In genomic region chr2:101737478-101738240, GRCh38 we compare ENCODE assay signal across 12 cellular contexts. TPM values are rescaled to one million over a fixed set of nuclear protein-coding genes. Genes with fewer than 3 reads are reported as not detected.
DNase-seq lines count a peak whose midpoint lies in the region; ATAC-seq, FAIRE-seq and TF ChIP-seq lines count a peak whose summit lies in the region.
"Had no signal": no experiment of that assay in that cellular context is flagged by ENCODE, and none has a peak within 500 bp of the region (broad histone marks: within the 10 kb centered on the region; RNA-seq: fewer than 3 reads in every experiment).

No MANE protein-coding gene starts in this region.

- no peak overlapping the region for H3K4me3 Mint-ChIP-seq in activated naive CD4-positive, alpha-beta T cell treated with anti-CD3 and anti-CD28 coated beads, Interleukin-2, amount 10 ng/mL, durations not matched to agents 7 days and 5 days

- intact Hi-C loops in body of pancreas (cut with DNase I) (no loop called here), HepG2 (cut with micrococcal nuclease; ENCODE audit: unreplicated experiment) (no loop called here), lower lobe of right lung (cut with DNase I) (no loop called here)

- H3K9me3 Mint-ChIP-seq in activated naive CD4-positive, alpha-beta T cell treated with anti-CD3 and anti-CD28 coated beads, Interleukin-2, amount 50 U/mL, for 72 hours, result no peaks in the 10 kb centered on the region
- H3K9me3 Mint-ChIP-seq in activated naive CD4-positive, alpha-beta T cell treated with anti-CD3 and anti-CD28 coated beads, Interleukin-2, amount 10 ng/mL, durations not matched to agents 7 days and 5 days, result no peaks in the 10 kb centered on the region

- H3K4me2 ChIP-seq in HepG2 (ENCODE audit: low read depth, low read length), result no peak overlapping the region

- peaks cover 87% of the 10 kb centered on the region for H4K20me1 ChIP-seq in HepG2 (ENCODE audit: insufficient read depth, low read length)

- H3K9me3 ChIP-seq in body of pancreas, result no peaks in the 10 kb centered on the region
- H3K9me3 ChIP-seq in HepG2 (ENCODE audit: low read length), result no peaks in the 10 kb centered on the region
- no peaks in the 10 kb centered on the region for H3K9me3 ChIP-seq in lower lobe of right lung
- H3K9me3 ChIP-seq: prostate gland, SJSA1, vagina had no signal

- no peak overlapping the region for H3K9ac ChIP-seq in HepG2 (ENCODE audit: insufficient read depth, low read depth, low read length)

- H3K36me3 Mint-ChIP-seq in activated naive CD4-positive, alpha-beta T cell treated with anti-CD3 and anti-CD28 coated beads, Interleukin-2, amount 50 U/mL, for 72 hours, result no peaks in the 10 kb centered on the region
- H3K36me3 Mint-ChIP-seq in activated naive CD4-positive, alpha-beta T cell treated with anti-CD3 and anti-CD28 coated beads, Interleukin-2, amount 10 ng/mL, durations not matched to agents 7 days and 5 days, result peaks cover 3% of the 10 kb centered on the region

- TF ChIP-seq EP300 in HepG2 (IDR thresholded peaks at IDR 0.05; ENCODE audit: low read depth in 2 of 2, low read length in 2 of 2) (no peak), HepG2 (CRISPR knock-in tag; IDR thresholded peaks at IDR 0.05; ENCODE audit: borderline replicate concordance) (no peak)

- no peak overlapping the region for H2AFZ ChIP-seq in HepG2 (ENCODE audit: low read length)

- no peak for TF ChIP-seq RAD21 in HepG2 (CRISPR knock-in tag; IDR thresholded peaks at IDR 0.05)

- H3K4me3 ChIP-seq in body of pancreas (no peak overlapping the region), HepG2 (replicated peaks in 1 of 3; ENCODE audit: insufficient read depth in 1 of 3, low read depth in 2 of 3, low read length in 3 of 3) (no peak overlapping the region), lower lobe of right lung (no peak overlapping the region)
- H3K4me3 ChIP-seq: prostate gland, SJSA1, vagina had no signal

- no peak for TF ChIP-seq POLR2A in body of pancreas (IDR thresholded peaks at IDR 0.05)
- no peak for TF ChIP-seq POLR2A in HepG2 (IDR thresholded peaks at IDR 0.05; ENCODE audit: insufficient read depth in 1 of 2, low read depth in 2 of 2, low read length in 2 of 2)

- no peak for TF ChIP-seq CTCF in body of pancreas (IDR thresholded peaks at IDR 0.05)
- TF ChIP-seq CTCF in HepG2 (CRISPR knock-in tag; IDR thresholded peaks at IDR 0.05), result no peak
- TF ChIP-seq CTCF in lower lobe of right lung (IDR thresholded peaks at IDR 0.05), result no peak

- peak; percentile 2 to 9 for ATAC-seq in activated naive CD4-positive, alpha-beta T cell treated with anti-CD3 and anti-CD28 coated beads, Interleukin-2, amount 50 U/mL, for 72 hours
- peak; percentile 62 for ATAC-seq in body of pancreas
- no peak for ATAC-seq in HepG2
- no peak for ATAC-seq in lower lobe of right lung

- 44 to 52% methylated on average over 3 of the region's 3 CpGs for WGBS in body of pancreas, 2 donors
- WGBS in HepG2 (ENCODE audit: low lambda C conversion rate), result 84% methylated on average over 3 of the region's 3 CpGs

- no TSS peak for BruUV-seq in HepG2 (replicated peaks; lab: Mats Ljungman, UMichigan)

- H3K4me1 ChIP-seq in body of pancreas, result peaks cover 70% of the 10 kb centered on the region
- H3K4me1 ChIP-seq in HepG2 (ENCODE audit: insufficient read depth, low read length), result peaks cover 100% of the 10 kb centered on the region
- peaks cover 69% of the 10 kb centered on the region for H3K4me1 ChIP-seq in lower lobe of right lung

- FAIRE-seq in HepG2 (lab: Jason Lieb, UNC), result no peak

- POLR2A ChIA-PET in HepG2 (lab: Yijun Ruan, JAX), result no interaction called here

- H3K4me1 Mint-ChIP-seq in activated naive CD4-positive, alpha-beta T cell treated with anti-CD3 and anti-CD28 coated beads, Interleukin-2, amount 10 ng/mL, durations not matched to agents 7 days and 5 days, result peaks cover 71% of the 10 kb centered on the region

- H3K27me3 ChIP-seq in body of pancreas (no peaks in the 10 kb centered on the region), HepG2 (ENCODE audit: control insufficient read depth in 1 of 2, insufficient read depth in 2 of 2, low read length in 2 of 2) (no peaks in the 10 kb centered on the region), lower lobe of right lung (ENCODE audit: low read depth) (no peaks in the 10 kb centered on the region)
- H3K27me3 ChIP-seq: SJSA1, vagina had no signal

- H3K79me2 ChIP-seq in HepG2 (ENCODE audit: insufficient read depth, low read length), result peaks cover 96% of the 10 kb centered on the region

- no peaks in the 10 kb centered on the region for H3K27me3 Mint-ChIP-seq in activated naive CD4-positive, alpha-beta T cell treated with anti-CD3 and anti-CD28 coated beads, Interleukin-2, amount 10 ng/mL, durations not matched to agents 7 days and 5 days

- no peaks in the 10 kb centered on the region for H3K36me3 ChIP-seq in body of pancreas (replicated peaks in 1 of 2; ENCODE audit: insufficient read depth in 1 of 2, low read depth in 2 of 2)
- H3K36me3 ChIP-seq in HepG2 (replicated peaks in 1 of 2; ENCODE audit: control insufficient read depth in 1 of 2, insufficient read depth in 2 of 2, low read length in 2 of 2), result peaks cover 0 to 4% of the 10 kb centered on the region in 2 experiments; a peak in 1 of 5 replicates
- no peaks in the 10 kb centered on the region for H3K36me3 ChIP-seq in lower lobe of right lung
- H3K36me3 ChIP-seq: prostate gland, SJSA1, vagina had no signal

- peak overlapping the region; percentile 48 to 88 for H3K27ac Mint-ChIP-seq in activated naive CD4-positive, alpha-beta T cell treated with anti-CD3 and anti-CD28 coated beads, Interleukin-2, amount 50 U/mL, for 72 hours
- no peak overlapping the region for H3K27ac Mint-ChIP-seq in activated naive CD4-positive, alpha-beta T cell treated with anti-CD3 and anti-CD28 coated beads, Interleukin-2, amount 10 ng/mL, durations not matched to agents 7 days and 5 days

- CTCF ChIA-PET in activated naive CD4-positive, alpha-beta T cell treated with anti-CD3 and anti-CD28 coated beads, Interleukin-2, amount 10 ng/mL, durations not matched to agents 7 days and 5 days (lab: Charles Lee), result interaction anchor here (0.7 kb wide), 1 partner anchor 41 kb away, joined by 3 read pairs; no protein-coding TSS in a partner anchor
- CTCF ChIA-PET in HepG2 (lab: Yijun Ruan, JAX; ENCODE audit: low intra/inter-chr PET ratio, low total read pairs), result no interaction called here

- H3K27ac ChIP-seq in body of pancreas (peak overlapping the region in 3 of 4 donors; percentile 31 to 43 (median 31)), HepG2 (ENCODE audit: extremely low read length, insufficient read depth, low read length) (peak overlapping the region; percentile 7), substantia nigra (ENCODE audit: low read depth, low read length, poor library complexity, severe bottlenecking) (peak overlapping the region; percentile 72), lower lobe of right lung (no peak overlapping the region)
- H3K27ac ChIP-seq: prostate gland, SJSA1, vagina had no signal

- DNase-seq in activated naive CD4-positive, alpha-beta T cell treated with anti-CD3 and anti-CD28 coated beads, Interleukin-2, amount 50 U/mL, for 72 hours (ENCODE audit: low spot score in 2 of 2), result no peak
- no peak for DNase-seq in activated naive CD4-positive, alpha-beta T cell treated with anti-CD3 and anti-CD28 coated beads, Interleukin-2, amount 10 ng/mL, durations not matched to agents 7 days and 5 days
- DNase-seq in body of pancreas (no peak), HepG2 (ENCODE audit: low spot score) (no peak), substantia nigra (lab: John Stamatoyannopoulos, UW) (no peak), NCI-H526 (lab: John Stamatoyannopoulos, UW) (no peak), SIG-M5 (lab: John Stamatoyannopoulos, UW) (no peak), lower lobe of right lung (no peak)
- DNase-seq: GF-D8 had no signal

- in situ Hi-C loops in HepG2 (cut with HindIII; ENCODE audit: extremely low pct_ligation_motif_present, low pct_unique_long_range_greater_than_20kb), result no loop called here

RNA-seq across cellular contexts. Expression of gene MAP4K4, which starts 40.2 kb away (rescaled TPM):
- total RNA-seq in activated naive CD4-positive, alpha-beta T cell treated with anti-CD3 and anti-CD28 coated beads, Interleukin-2, amount 50 U/mL, for 72 hours, result 10 to 100 TPM; 82.9 to 94.3 TPM
- total RNA-seq in body of pancreas (10 to 100 TPM; 22.1 to 25.1 TPM), HepG2 (2016; rRNA removed; fragmentation: Illumina TruSeq; extraction: Trizol) (264 and 301 TPM in 2 replicates), lower lobe of right lung (68.4 TPM)
- 62.1 and 62.9 TPM in 2 replicates for total RNA-seq in HepG2 (2016; cell fraction: cytosol; rRNA removed; fragmentation: Illumina TruSeq; extraction: Trizol; ENCODE audit: low read depth)
- total RNA-seq in HepG2 (2016; cell fraction: insoluble cytoplasmic fraction; rRNA removed; fragmentation: Illumina TruSeq; extraction: Trizol), result 264 and 269 TPM in 2 replicates
- total RNA-seq in HepG2 (2016; cell fraction: membrane; rRNA removed; fragmentation: Illumina TruSeq; extraction: Trizol), result 200 and 238 TPM in 2 replicates
- 292 and 308 TPM in 2 replicates for total RNA-seq in HepG2 (2016; cell fraction: nucleus; rRNA removed; fragmentation: Illumina TruSeq; extraction: Trizol)
- 101 and 105 TPM in 2 replicates for polyA plus RNA-seq in HepG2 (2011; rRNA removed)
- 67.0 and 72.8 TPM in 2 replicates for polyA plus RNA-seq in HepG2 (2011; cell fraction: cytosol; rRNA removed)
- polyA plus RNA-seq in HepG2 (2011; cell fraction: nucleus; rRNA removed), result 261 and 287 TPM in 2 replicates
- 138 and 155 TPM in 2 replicates for polyA plus RNA-seq in HepG2 (2012)
- 48.8 and 52.9 TPM in 2 replicates for polyA plus RNA-seq in HepG2 (2016; cell fraction: cytosol; fragmentation: Illumina TruSeq; extraction: Trizol; ENCODE audit: low read depth)
- 269 and 298 TPM in 2 replicates for polyA plus RNA-seq in HepG2 (2016; cell fraction: insoluble cytoplasmic fraction; fragmentation: Illumina TruSeq; extraction: Trizol; ENCODE audit: low read depth)
- 137 and 163 TPM in 2 replicates for polyA plus RNA-seq in HepG2 (2016; cell fraction: membrane; fragmentation: Illumina TruSeq; extraction: Trizol; ENCODE audit: low read depth)
- 298 and 312 TPM in 2 replicates for polyA plus RNA-seq in HepG2 (2016; cell fraction: nucleus; fragmentation: Illumina TruSeq; extraction: Trizol; ENCODE audit: insufficient read depth, low read depth)
- polyA minus RNA-seq in HepG2 (2011; rRNA and poly(A)+ RNA removed; ENCODE audit: low replicate concordance), result 84.0 and 279 TPM in 2 replicates
- 99.4 and 99.7 TPM in 2 replicates for polyA minus RNA-seq in HepG2 (2011; cell fraction: cytosol; rRNA and poly(A)+ RNA removed)
- polyA minus RNA-seq in HepG2 (2011; cell fraction: nucleus; rRNA and poly(A)+ RNA removed), result 680 and 703 TPM in 2 replicates

Comparison
In these comparisons a context has a peak if more than half of its experiments do, and no peak if none do; other contexts are left out.
1. ATAC-seq: peak in activated naive CD4-positive, alpha-beta T cell treated with anti-CD3 and anti-CD28 coated beads, Interleukin-2, amount 50 U/mL, for 72 hours (2 of 2) and body of pancreas (single experiment); none in HepG2 (single experiment) and lower lobe of right lung (0 of 2).